In the genomic region with DNA sequence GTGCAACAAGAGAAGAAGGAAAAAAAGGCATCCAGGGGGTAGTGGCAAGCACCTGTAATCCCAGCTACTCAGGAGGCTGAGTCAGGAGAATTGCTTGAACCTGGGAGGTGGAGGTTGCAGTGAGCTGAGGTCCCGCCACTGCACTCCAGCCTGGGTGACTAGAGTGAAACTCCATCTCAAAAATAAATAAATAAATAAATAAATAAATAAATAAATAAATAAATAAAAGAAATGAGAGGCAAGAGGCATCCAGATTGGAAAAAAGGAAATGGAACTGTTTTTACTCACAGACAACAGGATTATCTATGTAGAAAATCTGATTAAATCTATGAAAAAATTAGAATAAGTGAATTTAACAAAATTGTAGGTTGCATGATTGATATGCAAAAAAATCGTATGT, we compare ENCODE assay signal across 10 cellular contexts. TPM values are rescaled to one million over a fixed set of nuclear protein-coding genes. Genes with fewer than 3 reads are reported as not detected.
"Had no signal": no experiment of that assay in that cellular context is flagged by ENCODE, and none has a peak within 500 bp of the region (broad histone marks: within the 10 kb centered on the region; RNA-seq: fewer than 3 reads in every experiment).

No MANE protein-coding gene starts in this region.

RNA-seq across cellular contexts. Expression of gene LDLRAD1, which starts 23.5 kb away (rescaled TPM):
- total RNA-seq: stomach, subcutaneous adipose tissue, temporal lobe, thoracic aorta, thyroid gland, tibial nerve, transverse colon, ureter, urinary bladder, vagina had no signal
- polyA plus RNA-seq: urinary bladder had no signal
